Comparison of ENCODE assay signal across 19 cellular contexts in the genomic region with DNA sequence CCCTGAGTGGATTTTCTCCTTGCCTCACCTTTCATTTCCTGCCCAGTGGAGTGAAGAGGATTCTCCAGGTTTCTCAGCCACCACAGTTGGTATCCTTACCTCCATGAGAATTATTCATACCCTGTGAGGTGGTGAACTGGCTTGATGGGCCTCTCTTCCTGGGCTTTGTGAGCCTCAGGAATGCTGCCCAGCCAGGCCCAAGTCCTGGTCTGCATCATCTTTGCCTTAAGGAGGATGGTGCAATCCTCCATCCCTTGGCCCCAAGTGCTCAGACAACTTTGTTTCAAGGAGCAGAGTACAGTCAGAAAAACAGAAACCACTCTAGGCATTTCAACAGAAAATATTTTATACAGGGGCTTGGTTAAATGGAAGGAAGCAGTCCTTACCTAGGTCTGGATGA.
"Had no signal": no experiment of that assay in that cellular context is flagged by ENCODE, and none has a peak within 500 bp of the region (broad histone marks: within the 10 kb centered on the region; RNA-seq: fewer than 3 reads in every experiment).

No MANE protein-coding gene starts in this region.

- H3K9me3 ChIP-seq: body of pancreas, lower lobe of right lung, right atrium auricular region, tibial nerve, vagina had no signal

- H3K4me1 Mint-ChIP-seq: immature natural killer cell had no signal

- H3K27ac Mint-ChIP-seq: activated naive CD4-positive, alpha-beta T cell treated with anti-CD3 and anti-CD28 coated beads, Interleukin-2, amount 50 U/mL, for 72 hours; activated T-helper 1 cell treated with anti-CD3 and anti-CD28 coated beads, Interleukin-12 subunit alpha, Interleukin-12 subunit beta, Interleukin-2, Interleukin-4 antibody, amounts not matched to agents 30 ng/mL and 10 ng/mL and 1 ng/mL, durations not matched to agents 14 hours and 24 hours and 36 hours; effector memory CD8-positive, alpha-beta T cell; immature natural killer cell; progenitor cell of endocrine pancreas; stimulated activated naive CD8-positive, alpha-beta T cell treated with anti-CD3 and anti-CD28 coated beads, Interleukin-15, Interleukin-2, amounts not matched to agents 100 ng/mL and 50 ng/mL, for 24 hours had no signal

- H3K36me3 Mint-ChIP-seq: activated naive CD4-positive, alpha-beta T cell treated with anti-CD3 and anti-CD28 coated beads, Interleukin-2, amount 50 U/mL, for 72 hours; immature natural killer cell had no signal

- ATAC-seq: activated naive CD4-positive, alpha-beta T cell treated with anti-CD3 and anti-CD28 coated beads, Interleukin-2, amount 50 U/mL, for 72 hours; body of pancreas; effector memory CD8-positive, alpha-beta T cell; lower lobe of right lung had no signal

- H3K27me3 ChIP-seq: body of pancreas, right atrium auricular region, tibial nerve, vagina had no signal

- H3K4me1 ChIP-seq: body of pancreas had no signal

- H3K36me3 ChIP-seq: lower lobe of right lung, right atrium auricular region, tibial nerve, vagina, WERI-Rb-1 had no signal

- H3K4me3 Mint-ChIP-seq: activated T-helper 1 cell treated with anti-CD3 and anti-CD28 coated beads, Interleukin-12 subunit alpha, Interleukin-12 subunit beta, Interleukin-2, Interleukin-4 antibody, amounts not matched to agents 30 ng/mL and 10 ng/mL and 1 ng/mL, durations not matched to agents 14 hours and 24 hours and 36 hours; effector memory CD8-positive, alpha-beta T cell; immature natural killer cell; neural crest cell; stimulated activated naive CD8-positive, alpha-beta T cell treated with anti-CD3 and anti-CD28 coated beads, Interleukin-15, Interleukin-2, amounts not matched to agents 100 ng/mL and 50 ng/mL, for 24 hours had no signal

- H3K27ac ChIP-seq: body of pancreas, lower lobe of right lung, right atrium auricular region, tibial nerve, vagina, WERI-Rb-1 had no signal

- H3K27me3 Mint-ChIP-seq: stimulated activated naive CD8-positive, alpha-beta T cell treated with anti-CD3 and anti-CD28 coated beads, Interleukin-15, Interleukin-2, amounts not matched to agents 100 ng/mL and 50 ng/mL, for 24 hours had no signal

- DNase-seq: activated CD4-positive, alpha-beta T cell treated with anti-CD3 and anti-CD28 coated beads for 1 hour; activated gamma-delta T cell treated with Interleukin-2 at 50 U/mL for 16 hours; amygdala; body of pancreas; caudate nucleus; effector memory CD8-positive, alpha-beta T cell; immature natural killer cell; lower lobe of right lung; midbrain; stimulated activated CD4-positive, alpha-beta T cell treated with anti-CD3 and anti-CD28 coated beads, Interleukin-2, amount 100 ng/mL, for 24 hours; WERI-Rb-1 had no signal

- H3K4me3 ChIP-seq: body of pancreas, lower lobe of right lung, right atrium auricular region, tibial nerve, vagina had no signal

- H3K9me3 Mint-ChIP-seq: activated T-helper 1 cell treated with anti-CD3 and anti-CD28 coated beads, Interleukin-12 subunit alpha, Interleukin-12 subunit beta, Interleukin-2, Interleukin-4 antibody, amounts not matched to agents 30 ng/mL and 10 ng/mL and 1 ng/mL, durations not matched to agents 14 hours and 24 hours and 36 hours; effector memory CD8-positive, alpha-beta T cell; immature natural killer cell; neural crest cell; stimulated activated naive CD8-positive, alpha-beta T cell treated with anti-CD3 and anti-CD28 coated beads, Interleukin-15, Interleukin-2, amounts not matched to agents 100 ng/mL and 50 ng/mL, for 24 hours had no signal
